ENCODE assay signal across 2 cellular contexts in the genomic region with DNA sequence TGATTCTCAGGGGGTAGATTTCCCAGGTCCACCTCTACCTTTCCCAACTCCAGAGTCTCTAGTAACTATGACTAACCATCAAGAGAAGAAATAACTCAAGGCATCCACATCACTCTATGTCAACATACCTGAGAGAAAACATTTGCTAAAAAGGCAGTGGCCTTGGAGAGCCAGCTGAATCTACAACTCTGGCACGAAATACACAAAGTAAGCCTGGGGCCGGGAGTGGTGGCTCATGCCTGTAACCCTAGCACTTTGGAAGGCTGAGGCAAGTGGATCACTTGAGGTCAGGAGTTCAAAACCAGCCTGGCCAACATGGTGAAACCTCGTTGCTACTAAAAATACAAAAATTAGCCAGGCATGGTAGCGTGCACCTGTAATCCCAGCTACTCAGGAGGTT. TPM values are rescaled to one million over a fixed set of nuclear protein-coding genes. Genes with fewer than 3 reads are reported as not detected.
"Had no signal": no experiment of that assay in that cellular context is flagged by ENCODE, and none has a peak within 500 bp of the region (broad histone marks: within the 10 kb centered on the region; RNA-seq: fewer than 3 reads in every experiment).

No MANE protein-coding gene starts in this region.

RNA-seq across cellular contexts. Expression of a gene that starts 20.5 kb away (rescaled TPM):
- total RNA-seq: fibroblast of villous mesenchyme, lower lobe of right lung had no signal

RNA-seq across cellular contexts. Expression of a gene that starts 37.8 kb away (rescaled TPM):
- total RNA-seq: fibroblast of villous mesenchyme had no signal
